ENCODE assay signal across 9 cellular contexts in genomic region chr20:1804129-1804503, GRCh38.
A peak's percentile ranks its signal among the peaks of the same experiment; 100 is the strongest.
DNase-seq lines count a peak whose midpoint lies in the region; ATAC-seq and TF ChIP-seq lines count a peak whose summit lies in the region.
"Had no signal": no experiment of that assay in that cellular context is flagged by ENCODE, and none has a peak within 500 bp of the region (broad histone marks: within the 10 kb centered on the region; RNA-seq: fewer than 3 reads in every experiment).

No MANE protein-coding gene starts in this region.

- H3K79me1 ChIP-seq in mesenchymal stem cell (replicated peaks; ENCODE audit: low read length, poor library complexity, severe bottlenecking), result peaks cover 2% of the 10 kb centered on the region

- H2BK12ac ChIP-seq in mesenchymal stem cell (ENCODE audit: low read length in 2 of 2), result no peak overlapping the region

- H3K4me3 Mint-ChIP-seq in activated T-cell treated with anti-CD3 and anti-CD28 coated beads, Interleukin-2, amount 50 U/mL, for 4 hours, result peak overlapping the region; percentile 45
- peak overlapping the region in 1 of 2 donors; percentile 67 for H3K4me3 Mint-ChIP-seq in activated T-cell treated with anti-CD3 and anti-CD28 coated beads, Interleukin-2, amount 50 U/mL, for 72 hours

- no peaks in the 10 kb centered on the region for H3K9me3 Mint-ChIP-seq in activated T-cell treated with anti-CD3 and anti-CD28 coated beads, Interleukin-2, amount 50 U/mL, for 4 hours
- H3K9me3 Mint-ChIP-seq in activated T-cell treated with anti-CD3 and anti-CD28 coated beads, Interleukin-2, amount 50 U/mL, for 72 hours, result no peaks in the 10 kb centered on the region

- DNase-seq in activated T-cell treated with anti-CD3 and anti-CD28 coated beads, Interleukin-2, amount 50 U/mL, for 4 hours, result no peak
- DNase-seq in activated T-cell treated with anti-CD3 and anti-CD28 coated beads, Interleukin-2, amount 50 U/mL, for 72 hours, result no peak
- DNase-seq in mesenchymal stem cell, result no peak
- no peak for DNase-seq in tibial nerve (ENCODE audit: low spot score in 2 of 2)
- no peak for DNase-seq in NCI-H2227 (lab: John Stamatoyannopoulos, UW; ENCODE audit: unreplicated experiment)
- DNase-seq in stimulated activated naive CD4-positive, alpha-beta T cell (lab: John Stamatoyannopoulos, UW), result no peak
- DNase-seq: NCI-H1048 had no signal

- peaks cover 58% of the 10 kb centered on the region for H3K27me3 Mint-ChIP-seq in activated T-cell treated with anti-CD3 and anti-CD28 coated beads, Interleukin-2, amount 50 U/mL, for 4 hours (ENCODE audit: low read depth)
- peaks cover 56% of the 10 kb centered on the region for H3K27me3 Mint-ChIP-seq in activated T-cell treated with anti-CD3 and anti-CD28 coated beads, Interleukin-2, amount 50 U/mL, for 72 hours (ENCODE audit: low read depth)

- peak overlapping the region in 1 of 2 experiments; percentile 14 for H3K23ac ChIP-seq in mesenchymal stem cell (ENCODE audit: low read length in 2 of 2)

- H3K27ac Mint-ChIP-seq in activated T-cell treated with anti-CD3 and anti-CD28 coated beads, Interleukin-2, amount 50 U/mL, for 72 hours, result no peak overlapping the region

- H3K27me3 ChIP-seq in mesenchymal stem cell (ENCODE audit: control insufficient read depth in 1 of 2, insufficient read depth in 1 of 2, low read length in 2 of 2), result peaks cover 4 to 7% of the 10 kb centered on the region in 2 experiments
- peaks cover 0 to 5% of the 10 kb centered on the region in 2 donors for H3K27me3 ChIP-seq in tibial nerve

- H2BK5ac ChIP-seq in mesenchymal stem cell (ENCODE audit: low read depth, low read length, poor library complexity, severe bottlenecking), result no peak overlapping the region

- H2AK5ac ChIP-seq in mesenchymal stem cell (ENCODE audit: low read length, severe bottlenecking), result no peak overlapping the region

- no peak for TF ChIP-seq CTCF in tibial nerve (IDR thresholded peaks at IDR 0.05)

- H2BK15ac ChIP-seq in mesenchymal stem cell (ENCODE audit: low read depth, poor library complexity, severe bottlenecking), result no peak overlapping the region

- H3K4me1 Mint-ChIP-seq in activated T-cell treated with anti-CD3 and anti-CD28 coated beads, Interleukin-2, amount 50 U/mL, for 4 hours (ENCODE audit: low read depth), result peaks cover 11% of the 10 kb centered on the region
- H3K4me1 Mint-ChIP-seq in activated T-cell treated with anti-CD3 and anti-CD28 coated beads, Interleukin-2, amount 50 U/mL, for 72 hours (ENCODE audit: low read depth), result peaks cover 16% of the 10 kb centered on the region

- no peak overlapping the region for H4K8ac ChIP-seq in mesenchymal stem cell (ENCODE audit: low read length)

- peak overlapping the region; percentile 95 for H3K4me2 ChIP-seq in mesenchymal stem cell (ENCODE audit: low read length, poor library complexity, severe bottlenecking)

- no peak overlapping the region for H4K91ac ChIP-seq in mesenchymal stem cell (ENCODE audit: low read length)

- no peaks in the 10 kb centered on the region for H3K36me3 Mint-ChIP-seq in activated T-cell treated with anti-CD3 and anti-CD28 coated beads, Interleukin-2, amount 50 U/mL, for 4 hours (ENCODE audit: insufficient read depth)
- H3K36me3 Mint-ChIP-seq in activated T-cell treated with anti-CD3 and anti-CD28 coated beads, Interleukin-2, amount 50 U/mL, for 72 hours (ENCODE audit: insufficient read depth in 2 of 2), result no peaks in the 10 kb centered on the region

- no peak overlapping the region for H3K14ac ChIP-seq in mesenchymal stem cell (ENCODE audit: low read length in 2 of 2)

- H3K27ac ChIP-seq in adipose tissue (ENCODE audit: low read depth, low read length) (peak overlapping the region; percentile 70), mesenchymal stem cell (ENCODE audit: low read length, poor library complexity, severe bottlenecking) (no peak overlapping the region), tibial nerve (peak overlapping the region; percentile 32 to 90 (median 74))

- TF ChIP-seq EP300 in tibial nerve (IDR thresholded peaks at IDR 0.05), result no peak

- H3K4ac ChIP-seq in mesenchymal stem cell (ENCODE audit: low read depth in 1 of 2, low read length in 2 of 2), result no peak overlapping the region

- 58 to 77% (median 65%) methylated on average over 7 of the region's 7 CpGs for WGBS in adipose tissue, 3 donors
- 95% methylated on average over 5 of the region's 7 CpGs for WGBS in mesenchymal stem cell
- WGBS in tibial nerve, 2 donors, result 80 to 83% methylated on average over 7 of the region's 7 CpGs

- H2BK120ac ChIP-seq in mesenchymal stem cell (ENCODE audit: low read depth, low read length), result no peak overlapping the region

- no peak overlapping the region for H3K18ac ChIP-seq in mesenchymal stem cell (ENCODE audit: low read depth in 1 of 2, low read length in 2 of 2)

- peak overlapping the region in 1 of 2 experiments; percentile 76 for H3K4me3 ChIP-seq in mesenchymal stem cell (ENCODE audit: insufficient read depth in 1 of 2, low read depth in 1 of 2, low read length in 2 of 2)
- H3K4me3 ChIP-seq in tibial nerve, result peak overlapping the region in 1 of 4 donors; percentile 70

- H3K36me3 ChIP-seq in mesenchymal stem cell (ENCODE audit: control insufficient read depth in 1 of 2, insufficient read depth in 2 of 2, low read depth in 1 of 2, low read length in 2 of 2), result no peaks in the 10 kb centered on the region
- H3K36me3 ChIP-seq in tibial nerve, result no peaks in the 10 kb centered on the region

- H3K9me3 ChIP-seq in mesenchymal stem cell (ENCODE audit: control insufficient read depth, low read length) (no peaks in the 10 kb centered on the region), tibial nerve (no peaks in the 10 kb centered on the region)

- no peak for ATAC-seq in activated T-cell treated with anti-CD3 and anti-CD28 coated beads, Interleukin-2, amount 50 U/mL, for 4 hours
- no peak for ATAC-seq in activated T-cell treated with anti-CD3 and anti-CD28 coated beads, Interleukin-2, amount 50 U/mL, for 72 hours (replicated peaks in 1 of 2)
- no peak for ATAC-seq in HG03432 (IDR thresholded peaks at IDR 0.05; ENCODE audit: unreplicated experiment)

- peaks cover 19% of the 10 kb centered on the region for H3K4me1 ChIP-seq in mesenchymal stem cell (ENCODE audit: control insufficient read depth, insufficient read depth, low read depth, low read length)
- peaks cover 0 to 32% (median 10%) of the 10 kb centered on the region in 4 donors for H3K4me1 ChIP-seq in tibial nerve

- H2AFZ ChIP-seq in mesenchymal stem cell (ENCODE audit: low read depth, low read length), result no peak overlapping the region

- peak overlapping the region; percentile 66 for H3K9ac ChIP-seq in mesenchymal stem cell (ENCODE audit: low read length)

- TF ChIP-seq POLR2A in tibial nerve (IDR thresholded peaks at IDR 0.05), result no peak
